ENCODE assay signal across 19 cellular contexts in the genomic region with DNA sequence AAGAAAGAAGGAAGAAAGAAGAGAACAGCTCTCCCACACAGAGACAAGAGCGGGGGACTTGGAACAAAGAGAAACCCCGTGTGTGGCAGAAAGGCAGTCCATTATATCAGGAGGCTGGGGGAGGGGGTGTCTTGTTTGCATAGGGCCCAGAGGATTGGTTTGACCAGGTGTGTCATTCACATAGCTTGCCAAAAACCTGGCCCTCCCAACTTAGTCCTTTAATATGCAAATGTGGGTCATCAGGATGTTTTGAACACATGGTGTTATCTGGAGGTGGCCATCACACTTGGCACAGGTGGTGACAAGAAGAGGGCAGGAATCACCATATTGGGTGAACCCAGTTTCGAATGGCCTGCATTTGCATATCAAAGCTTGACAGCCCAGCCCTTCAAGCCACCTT.
DNase-seq lines count a peak whose midpoint lies in the region; ATAC-seq and TF ChIP-seq lines count a peak whose summit lies in the region.
"Had no signal": no experiment of that assay in that cellular context is flagged by ENCODE, and none has a peak within 500 bp of the region (broad histone marks: within the 10 kb centered on the region; RNA-seq: fewer than 3 reads in every experiment).

No MANE protein-coding gene starts in this region.

- intact Hi-C loops in tibial artery (cut with DNase I; ENCODE audit: low total_unique reads) = no loop called here

- no peaks in the 10 kb centered on the region for H3K9me3 ChIP-seq in iPS-20b (ENCODE audit: insufficient read depth, low read depth, low read length)
- no peaks in the 10 kb centered on the region for H3K9me3 ChIP-seq in upper lobe of left lung
- no peaks in the 10 kb centered on the region for H3K9me3 ChIP-seq in tibial artery
- H3K9me3 ChIP-seq: BLaER1 had no signal

- TF ChIP-seq POLR2A in upper lobe of left lung (IDR thresholded peaks at IDR 0.05) = no peak

- no peaks in the 10 kb centered on the region for H3F3A ChIP-seq in GM23338 (replicated peaks; ENCODE audit: low read depth)

- peak; percentile 71 for ATAC-seq in GM23338
- no peak for ATAC-seq in upper lobe of left lung (ENCODE audit: low FRiP score in 2 of 2)
- ATAC-seq: HepG2 had no signal

- H3K79me2 ChIP-seq in GM23338 (replicated peaks; ENCODE audit: insufficient read depth) = no peaks in the 10 kb centered on the region; the same call in 1 of the 2 replicates

- H3K4me3 ChIP-seq in GM23338 = peak overlapping the region; percentile 39; the same call in 1 of the 2 replicates
- H3K4me3 ChIP-seq in iPS-20b (ENCODE audit: low read length) = peak overlapping the region; percentile 38; the same call in 1 of the 2 replicates
- H3K4me3 ChIP-seq in upper lobe of left lung = no peak overlapping the region
- H3K4me3 ChIP-seq in tibial artery = no peak overlapping the region
- H3K4me3 ChIP-seq: BLaER1 had no signal

- peak overlapping the region; percentile 83; the same call in 1 of the 2 replicates for H3K27ac ChIP-seq in GM23338 (ENCODE audit: low read depth)
- no peak overlapping the region for H3K27ac ChIP-seq in iPS-20b (ENCODE audit: low read length)
- no peak overlapping the region for H3K27ac ChIP-seq in upper lobe of left lung
- no peak overlapping the region for H3K27ac ChIP-seq in tibial artery
- H3K27ac ChIP-seq: BLaER1, RWPE1 had no signal

- peaks cover 13% of the 10 kb centered on the region for H3K9me3 Mint-ChIP-seq in GM23338

- H3K27me3 ChIP-seq in GM23338 (ENCODE audit: insufficient read depth) (no peaks in the 10 kb centered on the region), iPS-20b (ENCODE audit: insufficient read depth, low read length) (no peaks in the 10 kb centered on the region), upper lobe of left lung (no peaks in the 10 kb centered on the region), tibial artery (no peaks in the 10 kb centered on the region)

- no peaks in the 10 kb centered on the region for H4K20me1 ChIP-seq in GM23338 (replicated peaks; ENCODE audit: insufficient read depth)

- H3K4me3 Mint-ChIP-seq in GM23338 = peak overlapping the region; percentile 51
- H3K4me3 Mint-ChIP-seq: CD4-positive, alpha-beta memory T cell had no signal

- peaks cover 10% of the 10 kb centered on the region for H3K36me3 Mint-ChIP-seq in GM23338 (ENCODE audit: low read depth)
- H3K36me3 Mint-ChIP-seq: CD4-positive, alpha-beta memory T cell had no signal

- H3K4me1 ChIP-seq in GM23338 (ENCODE audit: insufficient read depth) = 0 out of 2 replicates have a peak, but pooled peaks cover 11% of the 10 kb centered on the region
- H3K4me1 ChIP-seq in iPS-20b (ENCODE audit: insufficient read depth, low read length) = no peaks in the 10 kb centered on the region
- no peaks in the 10 kb centered on the region for H3K4me1 ChIP-seq in upper lobe of left lung
- no peaks in the 10 kb centered on the region for H3K4me1 ChIP-seq in tibial artery

- peaks cover 2% of the 10 kb centered on the region for H3K27me3 Mint-ChIP-seq in GM23338 (ENCODE audit: insufficient read depth, low read depth, poor library complexity)
- H3K27me3 Mint-ChIP-seq: CD4-positive, alpha-beta memory T cell had no signal

- TF ChIP-seq CTCF in GM23338 (conservative IDR thresholded peaks at IDR 0.05; ENCODE audit: low read depth in 2 of 2) = no peak
- no peak for TF ChIP-seq CTCF in upper lobe of left lung (IDR thresholded peaks at IDR 0.05)
- TF ChIP-seq CTCF in tibial artery (IDR thresholded peaks at IDR 0.05) = no peak

- no peak for TF ChIP-seq EP300 in upper lobe of left lung (IDR thresholded peaks at IDR 0.05)

- no peaks in the 10 kb centered on the region for H3K9me2 ChIP-seq in GM23338 (ENCODE audit: insufficient read depth)

- DNase-seq in GM23338 (ENCODE audit: low spot score) (peak; percentile 71), NAMALWA (ENCODE audit: low spot score) (peak; percentile 77), cerebellar cortex (ENCODE audit: low spot score) (peak; percentile 0), upper lobe of left lung (no peak), occipital lobe (lab: John Stamatoyannopoulos, UW) (no peak), tibial artery (no peak)
- DNase-seq: CD4-positive, alpha-beta memory T cell; DMS153; GOT3; KBM-7; NCI-H187 treated with DMSO at 0.1 percent for 48 hours; NCI-H226; NCI-H526; NK-92 treated with Interleukin-12 subunit alpha and Interleukin-12 subunit beta, amount 100 ng/mL, for 24 hours; SIG-M5 had no signal

- H3K4me2 ChIP-seq in GM23338 = peak overlapping the region; percentile 58; the same call in 1 of the 2 replicates
- H3K4me2 ChIP-seq: BLaER1 had no signal

- peaks cover 17% of the 10 kb centered on the region for H3K4me1 Mint-ChIP-seq in GM23338

- H3K9ac ChIP-seq in iPS-20b (ENCODE audit: low read depth, low read length) = peak overlapping the region; percentile 45; the same call in 1 of the 2 replicates
- H3K9ac ChIP-seq: BLaER1 had no signal

- H2AFZ ChIP-seq in GM23338 = no peak overlapping the region

- H3K36me3 ChIP-seq in GM23338 (ENCODE audit: insufficient read depth) (no peaks in the 10 kb centered on the region), iPS-20b (ENCODE audit: insufficient read depth, low read depth, low read length) (no peaks in the 10 kb centered on the region), upper lobe of left lung (no peaks in the 10 kb centered on the region), tibial artery (no peaks in the 10 kb centered on the region)
- H3K36me3 ChIP-seq: BLaER1 had no signal

- peak overlapping the region; percentile 91 for H3K27ac Mint-ChIP-seq in GM23338
- H3K27ac Mint-ChIP-seq: CD4-positive, alpha-beta memory T cell had no signal

- 70 to 74% methylated on average over 3 of the region's 3 CpGs for WGBS in upper lobe of left lung, 2 donors

TF ChIP-seq in GM23338, 12 proteins besides CTCF, POLR2A, EP300 and RAD21 (continues in another document):
- TF ChIP-seq, protein P1, sequence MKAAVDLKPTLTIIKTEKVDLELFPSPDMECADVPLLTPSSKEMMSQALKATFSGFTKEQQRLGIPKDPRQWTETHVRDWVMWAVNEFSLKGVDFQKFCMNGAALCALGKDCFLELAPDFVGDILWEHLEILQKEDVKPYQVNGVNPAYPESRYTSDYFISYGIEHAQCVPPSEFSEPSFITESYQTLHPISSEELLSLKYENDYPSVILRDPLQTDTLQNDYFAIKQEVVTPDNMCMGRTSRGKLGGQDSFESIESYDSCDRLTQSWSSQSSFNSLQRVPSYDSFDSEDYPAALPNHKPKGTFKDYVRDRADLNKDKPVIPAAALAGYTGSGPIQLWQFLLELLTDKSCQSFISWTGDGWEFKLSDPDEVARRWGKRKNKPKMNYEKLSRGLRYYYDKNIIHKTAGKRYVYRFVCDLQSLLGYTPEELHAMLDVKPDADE (IDR thresholded peaks at IDR 0.05) = no peak
- TF ChIP-seq NANOG (IDR thresholded peaks at IDR 0.05; ENCODE audit: borderline replicate concordance) = peak; percentile 66
- 0 out of 2 replicates have a peak, but pooled peaks have one; percentile 20 for TF ChIP-seq POLR2AphosphoS5 (IDR thresholded peaks at IDR 0.05; ENCODE audit: low read depth)
- no peak for TF ChIP-seq ZNF331 (CRISPR knock-in tag; IDR thresholded peaks at IDR 0.05; ENCODE audit: low read depth)

Comparison
In these comparisons a context has a peak if more than half of its experiments do, and no peak if none do; other contexts are left out.
1. DNase-seq: peak in GM23338 (single experiment), NAMALWA (single experiment) and cerebellar cortex (single experiment); none in upper lobe of left lung (0 of 2), occipital lobe (single experiment) and tibial artery (0 of 2).
2. H3K4me3 ChIP-seq: peak in GM23338 (single experiment) and iPS-20b (single experiment); none in upper lobe of left lung (0 of 4) and tibial artery (0 of 2).